Comparison of ENCODE assay signal across 8 cellular contexts in the genomic region with DNA sequence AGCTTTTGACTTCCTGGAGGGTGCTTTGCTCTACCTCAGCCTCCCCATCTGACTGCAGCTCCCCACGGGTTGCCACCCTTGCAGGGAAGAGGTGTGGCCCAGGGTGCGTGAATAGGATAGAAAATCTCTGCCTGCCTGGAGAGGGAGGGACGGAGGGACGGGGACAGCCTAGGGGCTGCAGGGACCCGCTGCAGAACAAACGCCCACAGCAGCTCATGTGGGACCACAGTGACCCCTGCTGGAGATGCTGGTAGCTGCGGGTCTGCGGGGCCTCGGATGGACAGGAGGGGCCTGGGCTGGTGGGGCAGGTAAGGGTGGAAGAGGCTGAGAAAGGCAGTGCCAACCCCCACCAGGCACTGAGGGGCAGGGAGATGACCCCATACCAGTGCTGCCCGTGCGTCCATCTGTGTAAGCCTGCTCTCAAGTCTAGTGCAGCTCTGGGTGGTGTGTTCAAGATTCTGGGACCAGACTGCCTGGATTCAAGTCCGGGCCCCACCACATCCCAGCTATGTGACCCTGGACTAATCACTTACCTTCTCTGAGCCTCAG. TPM values are rescaled to one million over a fixed set of nuclear protein-coding genes. Genes with fewer than 3 reads are reported as not detected.
DNase-seq lines count a peak whose midpoint lies in the region; ATAC-seq, FAIRE-seq and TF ChIP-seq lines count a peak whose summit lies in the region.

No MANE protein-coding gene starts in this region.

- DNase-seq in AG10803 (ENCODE audit: low read depth): peak; percentile 27
- peak; percentile 87 for DNase-seq in GM20000 (ENCODE audit: low spot score)
- peak; percentile 69 for DNase-seq in NCI-H748 (lab: John Stamatoyannopoulos, UW; ENCODE audit: unreplicated experiment)
- peak; percentile 74 for DNase-seq in activated CD8-positive, alpha-beta memory T cell treated with anti-CD3 and anti-CD28 coated beads, Interleukin-2, amount 10 ng/mL, durations not matched to agents 7 days and 5 days
- DNase-seq in endothelial cell of umbilical vein (ENCODE audit: low read depth, low spot score): peak; percentile 60
- DNase-seq in mucosa of gallbladder (ENCODE audit: low spot score): peak; percentile 43
- peak; percentile 29 to 39 for DNase-seq in stimulated activated CD8-positive, alpha-beta memory T cell treated with anti-CD3 and anti-CD28 coated beads, Interleukin-7, amount 100 ng/mL, for 4 hours (ENCODE audit: low read depth in 2 of 2)

- FAIRE-seq in endothelial cell of umbilical vein (lab: Jason Lieb, UNC): peak; percentile 90

- CTCF ChIA-PET in activated CD8-positive, alpha-beta memory T cell treated with anti-CD3 and anti-CD28 coated beads, Interleukin-2, amount 10 ng/mL, durations not matched to agents 7 days and 5 days (lab: Charles Lee): interaction anchor here (0.8 to 5.8 kb wide), 48 partner anchors 9 to 656 kb away, joined by 3 to 80 read pairs (median 5); a partner anchor contains a TSS
- CTCF ChIA-PET in endothelial cell of umbilical vein (lab: Charles Lee): interaction anchor here (0.6 to 9.5 kb wide), 75 partner anchors 8 to 952 kb away, joined by 3 to 156 read pairs (median 5); a partner anchor contains a TSS

- no peaks in the 10 kb centered on the region for H3K36me3 ChIP-seq in endothelial cell of umbilical vein (ENCODE audit: control insufficient read depth in 2 of 2, extremely low read depth in 1 of 2, insufficient read depth in 2 of 2, low read length in 2 of 2)

- no peak overlapping the region for H3K9ac ChIP-seq in endothelial cell of umbilical vein (replicated peaks; ENCODE audit: extremely low read depth, insufficient read depth, low read length)

- H3K4me3 ChIP-seq in AG10803 (ENCODE audit: low read length) (no peak overlapping the region; the same call in 1 of the 2 replicates), endothelial cell of umbilical vein (replicated peaks in 1 of 3; ENCODE audit: insufficient read depth in 1 of 3, low read depth in 1 of 3, low read length in 3 of 3) (no peak overlapping the region)

- H4K20me1 ChIP-seq in endothelial cell of umbilical vein (replicated peaks; ENCODE audit: control insufficient read depth, extremely low read depth, insufficient read depth, low read length): no peaks in the 10 kb centered on the region

- peak overlapping the region; percentile 12 for H3K4me2 ChIP-seq in endothelial cell of umbilical vein (ENCODE audit: insufficient read depth, low read length)

- H3K36me3 Mint-ChIP-seq in activated CD8-positive, alpha-beta memory T cell treated with anti-CD3 and anti-CD28 coated beads, Interleukin-2, amount 10 ng/mL, durations not matched to agents 7 days and 5 days: no peaks in the 10 kb centered on the region

- dilution Hi-C loops in endothelial cell of umbilical vein (cut with MboI; ENCODE audit: extremely low pct_ligation_motif_present, low sequenced_read_pairs): no loop called here

- TF ChIP-seq CTCF in AG10803 (conservative IDR thresholded peaks at IDR 0.05; ENCODE audit: low read length): peak; percentile 86
- TF ChIP-seq CTCF in GM20000 (IDR thresholded peaks at IDR 0.05; ENCODE audit: extremely low read depth, missing control alignments): peak; percentile 93
- peak; percentile 94 to 97 for TF ChIP-seq CTCF in endothelial cell of umbilical vein (IDR thresholded peaks at IDR 0.05; ENCODE audit: extremely low read depth in 1 of 2, insufficient read depth in 1 of 2, low read depth in 1 of 2, low read length in 2 of 2)

- H3K9me3 ChIP-seq in endothelial cell of umbilical vein (replicated peaks; ENCODE audit: control insufficient read depth, insufficient read depth, low read length): no peaks in the 10 kb centered on the region

- H3K9me3 Mint-ChIP-seq in activated CD8-positive, alpha-beta memory T cell treated with anti-CD3 and anti-CD28 coated beads, Interleukin-2, amount 10 ng/mL, durations not matched to agents 7 days and 5 days (ENCODE audit: low read depth): no peaks in the 10 kb centered on the region

- H3K27ac ChIP-seq in endothelial cell of umbilical vein (ENCODE audit: insufficient read depth, low read depth, low read length): no peak overlapping the region

- no peaks in the 10 kb centered on the region for H3K27me3 ChIP-seq in endothelial cell of umbilical vein (ENCODE audit: control insufficient read depth in 2 of 2, insufficient read depth in 2 of 2, low read length in 2 of 2)

- POLR2A ChIA-PET in endothelial cell of umbilical vein (lab: Charles Lee): no interaction called here

- peak overlapping the region; percentile 30 for H2AFZ ChIP-seq in endothelial cell of umbilical vein (ENCODE audit: low read depth, low read length)

- peaks cover 6% of the 10 kb centered on the region for H3K4me1 Mint-ChIP-seq in activated CD8-positive, alpha-beta memory T cell treated with anti-CD3 and anti-CD28 coated beads, Interleukin-2, amount 10 ng/mL, durations not matched to agents 7 days and 5 days

- no peaks in the 10 kb centered on the region for H3K79me2 ChIP-seq in endothelial cell of umbilical vein (ENCODE audit: control insufficient read depth, insufficient read depth, low read length)

- H3K9me1 ChIP-seq in endothelial cell of umbilical vein (replicated peaks; ENCODE audit: control insufficient read depth, extremely low read depth, insufficient read depth, low read length): no peaks in the 10 kb centered on the region

- peaks cover 8% of the 10 kb centered on the region for H3K27me3 Mint-ChIP-seq in activated CD8-positive, alpha-beta memory T cell treated with anti-CD3 and anti-CD28 coated beads, Interleukin-2, amount 10 ng/mL, durations not matched to agents 7 days and 5 days

- no peak for TF ChIP-seq POLR2A in endothelial cell of umbilical vein (IDR thresholded peaks at IDR 0.05; ENCODE audit: low read depth, low read length)

- intact Hi-C loops in endothelial cell of umbilical vein (cut with micrococcal nuclease): loop anchor here (1.0 to 5.0 kb wide), 8 partner anchors 53 to 657 kb away; no protein-coding TSS in a partner anchor

- no peak overlapping the region for H3K4me3 Mint-ChIP-seq in activated CD8-positive, alpha-beta memory T cell treated with anti-CD3 and anti-CD28 coated beads, Interleukin-2, amount 10 ng/mL, durations not matched to agents 7 days and 5 days

- no TSS peak for BruUV-seq in endothelial cell of umbilical vein (replicated peaks; lab: Mats Ljungman, UMichigan)

- H3K27ac Mint-ChIP-seq in activated CD8-positive, alpha-beta memory T cell treated with anti-CD3 and anti-CD28 coated beads, Interleukin-2, amount 10 ng/mL, durations not matched to agents 7 days and 5 days: no peak overlapping the region

- H3K4me1 ChIP-seq in endothelial cell of umbilical vein (ENCODE audit: control insufficient read depth, extremely low read depth, insufficient read depth, low read length): peaks cover 13% of the 10 kb centered on the region

- peak; percentile 81 for ATAC-seq in activated CD8-positive, alpha-beta memory T cell treated with anti-CD3 and anti-CD28 coated beads, Interleukin-2, amount 10 ng/mL, durations not matched to agents 7 days and 5 days
- ATAC-seq in HG03159 (IDR thresholded peaks at IDR 0.05; ENCODE audit: unreplicated experiment): no peak

TF ChIP-seq in endothelial cell of umbilical vein, 7 proteins besides CTCF, POLR2A, EP300 and RAD21:
- TF ChIP-seq, protein P1, sequence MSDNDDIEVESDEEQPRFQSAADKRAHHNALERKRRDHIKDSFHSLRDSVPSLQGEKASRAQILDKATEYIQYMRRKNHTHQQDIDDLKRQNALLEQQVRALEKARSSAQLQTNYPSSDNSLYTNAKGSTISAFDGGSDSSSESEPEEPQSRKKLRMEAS (IDR thresholded peaks at IDR 0.05; ENCODE audit: insufficient read depth, insufficient read length): no peak
- TF ChIP-seq POLR2AphosphoS5 (IDR thresholded peaks at IDR 0.05; ENCODE audit: insufficient read depth, low read depth, low read length): peak; percentile 33

RNA-seq across cellular contexts. Expression of a gene that starts 39.4 kb away (rescaled TPM):
- not detected for total RNA-seq in activated CD8-positive, alpha-beta memory T cell treated with anti-CD3 and anti-CD28 coated beads, Interleukin-2, amount 10 ng/mL, durations not matched to agents 7 days and 5 days
- total RNA-seq in endothelial cell of umbilical vein: 0.51 and 0.58 TPM in 2 replicates
- 0.36 and 0.37 TPM in 2 replicates for polyA plus RNA-seq in endothelial cell of umbilical vein
- polyA plus RNA-seq in endothelial cell of umbilical vein (2011; cell fraction: cytosol; rRNA removed): 0.13 and 0.25 TPM in 2 replicates
- 0.66 and 34.2 TPM in 2 replicates for polyA plus RNA-seq in endothelial cell of umbilical vein (2011; cell fraction: nucleus; rRNA removed)
- polyA plus RNA-seq in endothelial cell of umbilical vein (2012): 1.5 and 5.8 TPM in 2 replicates
- polyA minus RNA-seq in endothelial cell of umbilical vein: 0.40 and 0.73 TPM in 2 replicates
- polyA minus RNA-seq in endothelial cell of umbilical vein (2011; cell fraction: cytosol; rRNA and poly(A)+ RNA removed): not detected
- 0.24 and 0.38 TPM in 2 replicates for polyA minus RNA-seq in endothelial cell of umbilical vein (2011; cell fraction: nucleus; rRNA and poly(A)+ RNA removed)
- 7.1 TPM for total RNA-seq in mucosa of gallbladder

RNA-seq across cellular contexts. Expression of a gene that starts 56.0 kb away (rescaled TPM):
- total RNA-seq in activated CD8-positive, alpha-beta memory T cell treated with anti-CD3 and anti-CD28 coated beads, Interleukin-2, amount 10 ng/mL, durations not matched to agents 7 days and 5 days: under 1 TPM; 0.35 TPM
- total RNA-seq in endothelial cell of umbilical vein (708 and 868 TPM in 2 replicates), mucosa of gallbladder (389 TPM)
- polyA plus RNA-seq in endothelial cell of umbilical vein: 810 and 861 TPM in 2 replicates
- 710 and 739 TPM in 2 replicates for polyA plus RNA-seq in endothelial cell of umbilical vein (2011; cell fraction: cytosol; rRNA removed)
- 680 and 705 TPM in 2 replicates for polyA plus RNA-seq in endothelial cell of umbilical vein (2011; cell fraction: nucleus; rRNA removed)
- polyA plus RNA-seq in endothelial cell of umbilical vein (2012): 931 and 1,022 TPM in 2 replicates
- polyA minus RNA-seq in endothelial cell of umbilical vein: 986 and 1,245 TPM in 2 replicates
- polyA minus RNA-seq in endothelial cell of umbilical vein (2011; cell fraction: cytosol; rRNA and poly(A)+ RNA removed): 21.3 TPM
- polyA minus RNA-seq in endothelial cell of umbilical vein (2011; cell fraction: nucleus; rRNA and poly(A)+ RNA removed): 361 and 435 TPM in 2 replicates

Comparison
In these comparisons a context has a peak if more than half of its experiments do, and no peak if none do; other contexts are left out.
1. DNase-seq: peak in every context shown above with its lines; median percentile 87 in GM20000; 74 in activated CD8-positive, alpha-beta memory T cell treated with anti-CD3 and anti-CD28 coated beads, Interleukin-2, amount 10 ng/mL, durations not matched to agents 7 days and 5 days; 69 in NCI-H748; 60 in endothelial cell of umbilical vein; 43 in mucosa of gallbladder; 34 in stimulated activated CD8-positive, alpha-beta memory T cell treated with anti-CD3 and anti-CD28 coated beads, Interleukin-7, amount 100 ng/mL, for 4 hours; 27 in AG10803.
2. RNA of a gene that starts 56.0 kb away (total RNA-seq): 708 to 868 TPM in endothelial cell of umbilical vein and 389 TPM in mucosa of gallbladder (single experiment); 0.35 TPM in activated CD8-positive, alpha-beta memory T cell treated with anti-CD3 and anti-CD28 coated beads, Interleukin-2, amount 10 ng/mL, durations not matched to agents 7 days and 5 days; every median in the first group is over 100 times any median in the second.
3. Peak in every context shown above with its lines, with median percentiles within 50 percentile points of each other: CTCF ChIP-seq.